ENCODE assay signal across 31 cellular contexts in the genomic region with DNA sequence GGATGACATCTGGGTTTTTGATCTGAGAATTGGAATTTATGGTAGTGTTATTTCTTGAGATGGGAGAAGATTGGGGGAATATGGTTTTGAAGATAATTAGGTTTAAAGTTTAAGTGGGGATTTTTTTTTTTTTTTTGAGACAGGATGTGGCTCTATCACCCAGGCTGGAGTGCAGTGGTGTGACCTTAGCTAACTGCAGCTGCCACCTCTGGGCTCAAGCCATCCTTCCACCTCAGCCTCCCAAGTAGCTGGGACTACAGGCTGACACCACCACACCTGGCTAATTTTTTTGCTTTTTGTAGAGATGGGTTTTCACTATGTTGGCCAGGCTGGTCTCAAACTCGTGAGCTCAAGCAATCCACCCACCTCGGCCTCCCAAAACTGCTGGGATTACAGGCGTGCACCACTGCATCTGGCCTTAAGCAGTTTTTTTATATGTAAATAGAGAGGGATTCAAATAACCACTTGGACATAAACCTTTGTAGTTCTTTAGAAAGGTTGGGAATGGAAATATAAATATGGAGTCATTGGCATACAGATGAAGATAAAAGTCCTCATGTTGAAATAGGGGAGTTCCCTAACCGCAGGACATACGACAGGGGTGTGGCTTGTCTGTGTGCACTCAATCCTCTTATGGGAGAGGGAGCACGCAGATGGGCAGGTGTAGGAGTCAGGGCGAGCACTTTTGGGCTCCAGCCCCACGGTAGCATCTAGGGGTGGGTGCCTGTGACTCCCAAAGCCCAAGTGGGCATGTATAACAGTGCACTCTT. TPM values are rescaled to one million over a fixed set of nuclear protein-coding genes. Genes with fewer than 3 reads are reported as not detected.
DNase-seq lines count a peak whose midpoint lies in the region; ATAC-seq and FAIRE-seq lines count a peak whose summit lies in the region.
"Had no signal": no experiment of that assay in that cellular context is flagged by ENCODE, and none has a peak within 500 bp of the region (broad histone marks: within the 10 kb centered on the region; RNA-seq: fewer than 3 reads in every experiment).

No MANE protein-coding gene starts in this region.

- H3K27me3 Mint-ChIP-seq in activated CD4-positive, alpha-beta T cell treated with anti-CD3 and anti-CD28 coated beads, Interleukin-2, amount 10 ng/mL, durations not matched to agents 7 days and 5 days: no peaks in the 10 kb centered on the region
- H3K27me3 Mint-ChIP-seq in activated T-helper 2 cell treated with anti-CD3 and anti-CD28 coated beads, Interferon-gamma antibody, Interleukin-2, Interleukin-4, amounts not matched to agents 10 μg/mL and 5 μg/mL and 100 μg/mL, durations not matched to agents 14 hours and 24 hours and 36 hours (ENCODE audit: low read depth): no peaks in the 10 kb centered on the region
- H3K27me3 Mint-ChIP-seq in memory B cell: no peaks in the 10 kb centered on the region
- H3K27me3 Mint-ChIP-seq: CD4-positive, CD25-positive, alpha-beta regulatory T cell; effector memory CD8-positive, alpha-beta T cell had no signal

- H3K4me1 Mint-ChIP-seq in activated CD4-positive, alpha-beta T cell treated with anti-CD3 and anti-CD28 coated beads, Interleukin-2, amount 10 ng/mL, durations not matched to agents 7 days and 5 days: peaks cover 31% of the 10 kb centered on the region
- H3K4me1 Mint-ChIP-seq in activated T-helper 2 cell treated with anti-CD3 and anti-CD28 coated beads, Interferon-gamma antibody, Interleukin-2, Interleukin-4, amounts not matched to agents 10 μg/mL and 5 μg/mL and 100 μg/mL, durations not matched to agents 14 hours and 24 hours and 36 hours (ENCODE audit: low read depth): peaks cover 21% of the 10 kb centered on the region
- H3K4me1 Mint-ChIP-seq in memory B cell: peaks cover 16% of the 10 kb centered on the region

- H3K4me3 ChIP-seq in HAP-1: no peak overlapping the region
- H3K4me3 ChIP-seq: A549, left ventricle myocardium inferior, MG63, SJSA1, skin epidermis, testis had no signal

- FAIRE-seq in RCC 7860 (lab: Jason Lieb, UNC): no peak
- FAIRE-seq: A549, GM19239, H54 had no signal

- no peaks in the 10 kb centered on the region for H3K27me3 ChIP-seq in HAP-1 (ENCODE audit: low read depth)
- H3K27me3 ChIP-seq: MG63, SJSA1, testis had no signal

- ATAC-seq in memory B cell (ENCODE audit: low read depth): no peak
- ATAC-seq: A549; effector memory CD8-positive, alpha-beta T cell; esophagus mucosa had no signal

- peak overlapping the region; percentile 7 for H3K27ac Mint-ChIP-seq in activated CD4-positive, alpha-beta T cell treated with anti-CD3 and anti-CD28 coated beads, Interleukin-2, amount 10 ng/mL, durations not matched to agents 7 days and 5 days
- H3K27ac Mint-ChIP-seq in activated T-helper 2 cell treated with anti-CD3 and anti-CD28 coated beads, Interferon-gamma antibody, Interleukin-2, Interleukin-4, amounts not matched to agents 10 μg/mL and 5 μg/mL and 100 μg/mL, durations not matched to agents 14 hours and 24 hours and 36 hours: peak overlapping the region; percentile 44
- peak overlapping the region; percentile 0 for H3K27ac Mint-ChIP-seq in memory B cell

- CTCF ChIA-PET in activated CD4-positive, alpha-beta T cell treated with anti-CD3 and anti-CD28 coated beads, Interleukin-2, amount 10 ng/mL, durations not matched to agents 7 days and 5 days (lab: Charles Lee): no interaction called here

- H3K9me3 ChIP-seq in HAP-1: no peaks in the 10 kb centered on the region
- H3K9me3 ChIP-seq: A549, left ventricle myocardium inferior, MG63, SJSA1, testis had no signal

- H3K4me1 ChIP-seq in HAP-1: peaks cover 13% of the 10 kb centered on the region
- H3K4me1 ChIP-seq: SJSA1 had no signal

- POLR2A ChIA-PET in activated CD4-positive, alpha-beta T cell treated with anti-CD3 and anti-CD28 coated beads, Interleukin-2, amount 10 ng/mL, durations not matched to agents 7 days and 5 days (lab: Charles Lee): no interaction called here

- intact Hi-C loops in activated T-helper 2 cell treated with anti-CD3 and anti-CD28 coated beads, Interferon-gamma antibody, Interleukin-2, Interleukin-4, amounts not matched to agents 10 μg/mL and 5 μg/mL and 100 μg/mL, durations not matched to agents 14 hours and 24 hours and 36 hours (cut with micrococcal nuclease): no loop called here

- peak; percentile 7 for DNase-seq in activated CD4-positive, alpha-beta T cell treated with anti-CD3 and anti-CD28 coated beads, Interleukin-2, amount 10 ng/mL, durations not matched to agents 7 days and 5 days
- DNase-seq in activated CD4-positive, alpha-beta T cell treated with anti-CD3 and anti-CD28 coated beads, Interleukin-2, amount 50 U/mL, for 4 hours: no peak
- DNase-seq in HAP-1 (ENCODE audit: low spot score in 2 of 2) (peak; percentile 59 to 83), memory B cell (ENCODE audit: low spot score in 2 of 2) (no peak), RCC 7860 (ENCODE audit: low spot score) (no peak), KG1 (lab: John Stamatoyannopoulos, UW) (no peak), NCI-H1930 (lab: John Stamatoyannopoulos, UW) (no peak)
- DNase-seq in activated T-helper 2 cell treated with anti-CD3 and anti-CD28 coated beads, Interferon-gamma antibody, Interleukin-2, Interleukin-4, amounts not matched to agents 10 μg/mL and 5 μg/mL and 100 μg/mL, durations not matched to agents 14 hours and 24 hours and 36 hours (ENCODE audit: low spot score): no peak
- DNase-seq: activated CD4-positive, alpha-beta T cell treated with anti-CD3 and anti-CD28 coated beads for 48 hours; activated CD8-positive, alpha-beta memory T cell treated with anti-CD3 and anti-CD28 coated beads, Interleukin-2, amount 50 U/mL, for 48 hours; activated effector memory CD4-positive, alpha-beta T cell treated with Interleukin-2 at 50 U/mL for 16 hours; central memory CD4-positive, alpha-beta T cell; effector memory CD8-positive, alpha-beta T cell; foreskin fibroblast; islet precursor cell; left ventricle myocardium inferior; MG63; NCI-H1417 treated with DMSO at 0.1 percent for 48 hours; NCI-H2081; NCI-H748 treated with DMSO at 0.1 percent for 48 hours; retina; stimulated activated naive CD4-positive, alpha-beta T cell treated with Interleukin-2 at 50 U/mL for 16 hours; T-helper 9 cell; testis had no signal

- no peaks in the 10 kb centered on the region for H3K9me3 Mint-ChIP-seq in activated CD4-positive, alpha-beta T cell treated with anti-CD3 and anti-CD28 coated beads, Interleukin-2, amount 10 ng/mL, durations not matched to agents 7 days and 5 days
- peaks cover 7% of the 10 kb centered on the region for H3K9me3 Mint-ChIP-seq in activated T-helper 2 cell treated with anti-CD3 and anti-CD28 coated beads, Interferon-gamma antibody, Interleukin-2, Interleukin-4, amounts not matched to agents 10 μg/mL and 5 μg/mL and 100 μg/mL, durations not matched to agents 14 hours and 24 hours and 36 hours
- H3K9me3 Mint-ChIP-seq in memory B cell: no peaks in the 10 kb centered on the region
- H3K9me3 Mint-ChIP-seq: CD4-positive, CD25-positive, alpha-beta regulatory T cell; effector memory CD8-positive, alpha-beta T cell had no signal

- H3K36me3 Mint-ChIP-seq in activated CD4-positive, alpha-beta T cell treated with anti-CD3 and anti-CD28 coated beads, Interleukin-2, amount 10 ng/mL, durations not matched to agents 7 days and 5 days (ENCODE audit: low read depth): peaks cover 15% of the 10 kb centered on the region
- peaks cover 20% of the 10 kb centered on the region for H3K36me3 Mint-ChIP-seq in activated T-helper 2 cell treated with anti-CD3 and anti-CD28 coated beads, Interferon-gamma antibody, Interleukin-2, Interleukin-4, amounts not matched to agents 10 μg/mL and 5 μg/mL and 100 μg/mL, durations not matched to agents 14 hours and 24 hours and 36 hours (ENCODE audit: low read depth)
- H3K36me3 Mint-ChIP-seq in memory B cell: peaks cover 13% of the 10 kb centered on the region

- peaks cover 10% of the 10 kb centered on the region for H3K36me3 ChIP-seq in HAP-1 (replicated peaks)
- H3K36me3 ChIP-seq: MG63 had no signal

- in situ Hi-C loops in HAP-1 (cut with MboI; ENCODE audit: low sequenced_read_pairs): no loop called here

- no peak overlapping the region for H3K4me3 Mint-ChIP-seq in activated CD4-positive, alpha-beta T cell treated with anti-CD3 and anti-CD28 coated beads, Interleukin-2, amount 10 ng/mL, durations not matched to agents 7 days and 5 days
- H3K4me3 Mint-ChIP-seq in activated T-helper 2 cell treated with anti-CD3 and anti-CD28 coated beads, Interferon-gamma antibody, Interleukin-2, Interleukin-4, amounts not matched to agents 10 μg/mL and 5 μg/mL and 100 μg/mL, durations not matched to agents 14 hours and 24 hours and 36 hours (ENCODE audit: low read depth): no peak overlapping the region
- H3K4me3 Mint-ChIP-seq in memory B cell: no peak overlapping the region
- H3K4me3 Mint-ChIP-seq: effector memory CD8-positive, alpha-beta T cell had no signal

RNA-seq across cellular contexts. Expression of a gene that starts 4.7 kb away (rescaled TPM):
- 10 to 100 TPM; 13.0 to 14.7 TPM for total RNA-seq in activated CD4-positive, alpha-beta T cell treated with anti-CD3 and anti-CD28 coated beads, Interleukin-2, amount 10 ng/mL, durations not matched to agents 7 days and 5 days
- total RNA-seq in activated T-helper 2 cell treated with anti-CD3 and anti-CD28 coated beads, Interferon-gamma antibody, Interleukin-2, Interleukin-4, amounts not matched to agents 10 μg/mL and 5 μg/mL and 100 μg/mL, durations not matched to agents 14 hours and 24 hours and 36 hours: 16.7 and 19.0 TPM in 2 replicates

RNA-seq across cellular contexts. Expression of a gene that starts 5.2 kb away (rescaled TPM):
- 10 to 100 TPM; 13.7 to 19.1 TPM for total RNA-seq in activated CD4-positive, alpha-beta T cell treated with anti-CD3 and anti-CD28 coated beads, Interleukin-2, amount 10 ng/mL, durations not matched to agents 7 days and 5 days
- total RNA-seq in activated T-helper 2 cell treated with anti-CD3 and anti-CD28 coated beads, Interferon-gamma antibody, Interleukin-2, Interleukin-4, amounts not matched to agents 10 μg/mL and 5 μg/mL and 100 μg/mL, durations not matched to agents 14 hours and 24 hours and 36 hours: 14.8 and 17.6 TPM in 2 replicates

Comparison
In these comparisons a context has a peak if more than half of its experiments do, and no peak if none do; other contexts are left out.
1. DNase-seq: peak in activated CD4-positive, alpha-beta T cell treated with anti-CD3 and anti-CD28 coated beads, Interleukin-2, amount 10 ng/mL, durations not matched to agents 7 days and 5 days (single experiment) and HAP-1 (2 of 2); none in activated CD4-positive, alpha-beta T cell treated with anti-CD3 and anti-CD28 coated beads, Interleukin-2, amount 50 U/mL, for 4 hours (0 of 2), activated T-helper 2 cell treated with anti-CD3 and anti-CD28 coated beads, Interferon-gamma antibody, Interleukin-2, Interleukin-4, amounts not matched to agents 10 μg/mL and 5 μg/mL and 100 μg/mL, durations not matched to agents 14 hours and 24 hours and 36 hours (single experiment), memory B cell (0 of 2), RCC 7860 (single experiment), KG1 (single experiment) and NCI-H1930 (0 of 2).
2. Peak in every context shown above with its lines, with median percentiles within 50 percentile points of each other: H3K27ac Mint-ChIP-seq.